Comparison of ENCODE assay signal across 7 cellular contexts in the genomic region with DNA sequence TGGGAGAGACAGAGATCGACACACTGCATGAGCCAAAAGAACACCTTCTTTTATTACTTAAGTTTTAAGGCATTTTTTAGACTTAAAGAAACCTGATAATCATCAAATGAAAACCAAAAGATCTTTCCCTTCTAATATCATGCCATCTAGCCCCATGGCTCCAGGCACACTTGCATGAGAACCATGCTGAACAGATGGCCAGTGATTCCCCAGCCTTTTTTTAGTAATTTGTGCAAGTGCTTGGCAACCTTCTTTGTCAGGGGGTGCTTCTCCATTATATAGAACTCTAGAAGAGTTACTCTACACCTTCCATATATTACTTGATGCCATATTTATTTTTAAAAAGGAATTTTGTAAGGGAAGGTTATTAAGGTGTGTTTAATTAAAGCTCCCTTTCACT.
"Had no signal": no experiment of that assay in that cellular context is flagged by ENCODE, and none has a peak within 500 bp of the region (broad histone marks: within the 10 kb centered on the region; RNA-seq: fewer than 3 reads in every experiment).

No MANE protein-coding gene starts in this region.

- DNase-seq: GM23248, GOT3, H7, HFFc6, IMR-90 had no signal

- ATAC-seq: HCT116, K562 had no signal
